6 cellular contexts compared by ENCODE assay signal in the genomic region with DNA sequence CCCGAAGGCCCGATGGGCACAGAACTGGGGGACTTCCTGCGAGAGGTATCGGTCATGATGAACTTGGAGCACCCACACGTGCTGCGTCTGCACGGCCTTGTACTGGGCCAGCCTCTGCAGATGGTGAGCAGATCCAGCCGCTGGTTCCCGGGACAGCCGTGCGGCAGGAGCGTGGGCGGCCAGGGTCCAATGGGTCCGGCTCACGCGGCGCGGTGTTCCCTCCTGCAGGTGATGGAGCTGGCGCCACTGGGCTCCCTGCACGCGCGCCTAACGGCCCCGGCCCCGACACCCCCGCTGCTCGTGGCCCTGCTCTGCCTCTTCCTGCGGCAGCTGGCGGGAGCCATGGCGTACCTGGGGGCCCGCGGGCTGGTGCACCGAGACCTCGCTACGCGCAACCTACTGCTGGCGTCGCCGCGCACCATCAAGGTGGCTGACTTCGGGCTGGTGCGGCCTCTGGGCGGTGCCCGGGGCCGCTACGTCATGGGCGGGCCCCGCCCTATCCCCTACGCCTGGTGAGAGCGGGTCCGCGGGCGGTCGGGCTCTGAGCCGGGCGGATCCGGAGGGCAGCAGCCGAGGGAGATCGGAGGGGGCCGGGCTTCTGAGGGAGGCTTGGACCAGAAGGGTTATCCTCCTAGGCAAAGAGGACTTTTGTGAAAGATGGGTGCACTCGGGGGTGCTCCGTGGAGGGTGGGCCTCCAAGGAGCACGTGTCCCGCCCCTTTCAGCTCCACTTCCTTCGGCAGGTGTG. TPM values are rescaled to one million over a fixed set of nuclear protein-coding genes. Genes with fewer than 3 reads are reported as not detected.
DNase-seq lines count a peak whose midpoint lies in the region; ATAC-seq, FAIRE-seq and TF ChIP-seq lines count a peak whose summit lies in the region.

No MANE protein-coding gene starts in this region.

- peaks cover 21% of the 10 kb centered on the region for H3K4me1 ChIP-seq in CD8-positive, alpha-beta T cell (ENCODE audit: insufficient read depth, low read length)
- H3K4me1 ChIP-seq in kidney (ENCODE audit: control insufficient read depth in 1 of 2, insufficient read depth in 1 of 2, low read depth in 1 of 2, low read length in 2 of 2) = peaks cover 10 to 17% of the 10 kb centered on the region in 2 donors

- H3K36me3 ChIP-seq in CD8-positive, alpha-beta T cell (ENCODE audit: insufficient read depth, low read length) = peaks cover 7% of the 10 kb centered on the region
- peaks cover 0 to 3% of the 10 kb centered on the region in 2 donors for H3K36me3 ChIP-seq in kidney (ENCODE audit: control insufficient read depth in 1 of 2, insufficient read depth in 2 of 2, low read length in 2 of 2)

- ATAC-seq in CD8-positive, alpha-beta T cell = peak; percentile 94
- ATAC-seq in HG03571 (IDR thresholded peaks at IDR 0.05; ENCODE audit: unreplicated experiment) (peak; percentile 71), HG03025 (IDR thresholded peaks at IDR 0.05; ENCODE audit: low FRiP score, unreplicated experiment) (no peak)

- no peak for TF ChIP-seq CTCF in CD8-positive, alpha-beta T cell (IDR thresholded peaks at IDR 0.05)
- TF ChIP-seq CTCF in kidney (IDR thresholded peaks at IDR 0.05; ENCODE audit: borderline replicate concordance, extremely low read depth, insufficient read depth) = no peak

- peaks cover 4% of the 10 kb centered on the region for H3K9me3 Mint-ChIP-seq in CD8-positive, alpha-beta T cell

- intact Hi-C loops in CD8-positive, alpha-beta T cell (cut with DNase I, micrococcal nuclease) = loop anchor here (1.0 kb wide), 6 partner anchors 10 to 303 kb away; a partner anchor contains a TSS
- intact Hi-C loops in kidney (cut with DNase I) = no loop called here

- POLR2A ChIA-PET in CD8-positive, alpha-beta T cell (lab: Charles Lee) = interaction anchor here (0.7 to 4.2 kb wide), 23 partner anchors 10 to 303 kb away, joined by 3 to 29 read pairs (median 4); a partner anchor contains a TSS

- H3K27ac Mint-ChIP-seq in CD8-positive, alpha-beta T cell = peak overlapping the region; percentile 96

- DNase-seq in CD8-positive, alpha-beta T cell = peak; percentile 60 to 89 (median 73)
- DNase-seq in activated T-helper 1 cell treated with anti-CD3 and anti-CD28 coated beads, Interleukin-2, amount 50 U/mL, for 16 hours (ENCODE audit: low read depth in 1 of 2, low spot score in 1 of 2) = peak; percentile 57 to 71
- peak; percentile 82 for DNase-seq in kidney
- DNase-seq in stimulated activated naive CD4-positive, alpha-beta T cell treated with Interleukin-2 at 50 U/mL for 16 hours (lab: John Stamatoyannopoulos, UW) = peak; percentile 71

- peak overlapping the region; percentile 92 for H3K27ac ChIP-seq in CD8-positive, alpha-beta T cell (ENCODE audit: low read depth, low read length)
- peak overlapping the region in 1 of 2 donors; percentile 24 for H3K27ac ChIP-seq in kidney (ENCODE audit: low read depth in 2 of 2, low read length in 2 of 2)

- H3K9ac ChIP-seq in kidney (ENCODE audit: low read length in 2 of 2) = peak overlapping the region in 1 of 2 donors; percentile 19

- peaks cover 29% of the 10 kb centered on the region for H3K27me3 Mint-ChIP-seq in CD8-positive, alpha-beta T cell (ENCODE audit: low read depth)

- H3K27me3 ChIP-seq in CD8-positive, alpha-beta T cell (ENCODE audit: insufficient read depth, low read length) = peaks cover 14% of the 10 kb centered on the region

- CTCF ChIA-PET in CD8-positive, alpha-beta T cell (lab: Charles Lee) = interaction anchor here (0.5 to 2.6 kb wide), 7 partner anchors 14 to 266 kb away, joined by 3 to 11 read pairs (median 4); no protein-coding TSS in a partner anchor

- no peaks in the 10 kb centered on the region for H3K9me3 ChIP-seq in CD8-positive, alpha-beta T cell (ENCODE audit: low read length)
- H3K9me3 ChIP-seq in kidney (ENCODE audit: control insufficient read depth in 1 of 2, low read length in 2 of 2) = no peaks in the 10 kb centered on the region

- peak overlapping the region; percentile 88 for H3K4me3 Mint-ChIP-seq in CD8-positive, alpha-beta T cell

- no peak for FAIRE-seq in kidney (lab: Jason Lieb, UNC)

- peaks cover 12% of the 10 kb centered on the region for H3K36me3 Mint-ChIP-seq in CD8-positive, alpha-beta T cell

- H3K4me1 Mint-ChIP-seq in CD8-positive, alpha-beta T cell (ENCODE audit: low read depth) = peaks cover 8% of the 10 kb centered on the region

- peak overlapping the region; percentile 75 for H3K4me3 ChIP-seq in CD8-positive, alpha-beta T cell (ENCODE audit: low read depth, low read length)
- H3K4me3 ChIP-seq in kidney (ENCODE audit: low read length in 2 of 2) = peak overlapping the region in 1 of 2 donors; percentile 41

RNA-seq across cellular contexts. Expression of a gene that starts 3.0 kb away (rescaled TPM):
- total RNA-seq in CD8-positive, alpha-beta T cell = 10 to 100 TPM in 1 of 2 experiments, 1 to 10 TPM in 1; 9.9 to 10.0 TPM
- total RNA-seq in kidney = 9.3 TPM
- 7.6 TPM for polyA plus RNA-seq in kidney (ENCODE audit: insufficient read depth, low read depth, low replicate concordance)

RNA-seq across cellular contexts. Expression of a gene that starts 10.4 kb away (rescaled TPM):
- total RNA-seq in CD8-positive, alpha-beta T cell = 10 to 100 TPM; 38.1 TPM
- 35.0 TPM for total RNA-seq in kidney
- 26.4 TPM for polyA plus RNA-seq in kidney (ENCODE audit: insufficient read depth, low read depth, low replicate concordance)

RNA-seq across cellular contexts. Expression of a gene that starts 20.0 kb away (rescaled TPM):
- total RNA-seq in CD8-positive, alpha-beta T cell = 10 to 100 TPM; 27.1 to 29.1 TPM
- 55.8 TPM for total RNA-seq in kidney
- polyA plus RNA-seq in kidney (ENCODE audit: insufficient read depth, low read depth, low replicate concordance) = 389 TPM

RNA-seq across cellular contexts. Expression of a gene that starts 23.7 kb away (rescaled TPM):
- 10 to 100 TPM; 12.9 to 15.7 TPM for total RNA-seq in CD8-positive, alpha-beta T cell
- total RNA-seq in kidney = 23.4 TPM
- polyA plus RNA-seq in kidney (ENCODE audit: insufficient read depth, low read depth, low replicate concordance) = 7.3 TPM

RNA-seq across cellular contexts. Expression of a gene that starts 29.0 kb away (rescaled TPM):
- not detected for total RNA-seq in CD8-positive, alpha-beta T cell
- total RNA-seq in kidney = not detected
- not detected for polyA plus RNA-seq in kidney (ENCODE audit: insufficient read depth, low read depth, low replicate concordance)
